In the genomic region with DNA sequence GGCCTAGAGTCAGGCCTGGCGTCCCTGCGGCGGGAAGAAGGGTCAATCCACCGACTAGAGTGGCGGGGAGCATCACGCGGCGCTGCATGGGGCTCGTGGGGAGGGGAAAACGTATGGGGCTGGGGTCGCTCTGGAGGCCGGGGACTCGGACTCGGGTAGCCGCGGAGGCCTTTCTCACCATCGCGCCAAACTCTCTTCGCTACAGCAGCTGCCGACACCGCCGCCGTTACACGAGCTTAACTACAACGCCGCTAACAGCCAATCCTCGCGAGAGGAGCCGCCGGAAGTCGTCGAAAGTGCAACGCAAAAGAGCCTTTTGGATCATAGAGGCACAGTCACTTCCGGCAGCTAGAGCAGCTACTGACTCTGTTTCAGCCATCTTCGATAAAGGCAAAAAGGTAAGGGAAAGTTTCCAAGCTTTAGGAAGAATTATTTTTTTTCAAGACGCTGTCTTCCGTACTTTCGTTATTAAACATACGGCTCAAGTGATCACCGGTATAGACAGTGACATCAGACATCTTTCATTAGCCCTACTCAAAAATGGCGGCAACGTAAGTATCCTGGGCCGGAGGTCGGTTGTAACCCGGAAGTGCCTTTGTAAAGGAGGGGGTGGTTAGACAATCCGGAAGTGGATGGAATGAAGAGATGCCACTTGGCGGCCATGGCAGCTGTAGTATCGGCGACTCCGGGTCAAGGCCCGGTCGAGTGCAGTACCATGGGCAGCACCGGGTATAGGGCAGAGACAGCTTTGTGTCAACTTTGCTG, we compare ENCODE assay signal across 8 cellular contexts. TPM values are rescaled to one million over a fixed set of nuclear protein-coding genes. Genes with fewer than 3 reads are reported as not detected.
DNase-seq lines count a peak whose midpoint lies in the region; ATAC-seq and TF ChIP-seq lines count a peak whose summit lies in the region.

TSS of gene ERH (minus strand) at position 247 of the 765 bp plus-strand sequence. CDS start at position 181, 66 bp downstream.
TSS of gene SLC39A9 (plus strand) at position 640 of the 765 bp plus-strand sequence. CDS start 678 bp downstream, outside the sequence.

- H3K27me3 Mint-ChIP-seq in activated T-helper 17 cell treated with anti-CD3 and anti-CD28 coated beads, Interleukin-2, amount 50 U/mL, for 72 hours: no peaks in the 10 kb centered on the region
- H3K27me3 Mint-ChIP-seq in naive thymus-derived CD4-positive, alpha-beta T cell: no peaks in the 10 kb centered on the region
- no peaks in the 10 kb centered on the region for H3K27me3 Mint-ChIP-seq in stimulated activated naive B cell treated with anti-CD40 and anti-IgM and Interleukin-4, amounts not matched to agents 10 μg/mL and 1 μg/mL and 100 μg/mL, for 72 hours

- H3K4me1 ChIP-seq in fibroblast of lung (ENCODE audit: control insufficient read depth, extremely low read depth, insufficient read depth, low read length): peaks cover 2% of the 10 kb centered on the region
- H3K4me1 ChIP-seq in naive thymus-derived CD4-positive, alpha-beta T cell (ENCODE audit: control insufficient read depth in 2 of 2, insufficient read depth in 2 of 2, low read length in 2 of 2): peaks cover 31 to 52% of the 10 kb centered on the region in 2 donors

- H2AFZ ChIP-seq in fibroblast of lung (ENCODE audit: low read length): peak within 1 kb of the TSS; percentile 91

- intact Hi-C loops in naive thymus-derived CD4-positive, alpha-beta T cell (cut with micrococcal nuclease): loop anchor here (1.0 to 10.0 kb wide), 16 partner anchors 44 to 1724 kb away; partner anchors contain the start of genes EXD2 (in 2 of the 2), ZFYVE26 (in 2 of the 2), COX16 (in 1 of the 2) and DCAF5 (in 1 of the 2)

- no peaks in the 10 kb centered on the region for H3K9me3 Mint-ChIP-seq in activated T-helper 17 cell treated with anti-CD3 and anti-CD28 coated beads, Interleukin-2, amount 50 U/mL, for 72 hours
- H3K9me3 Mint-ChIP-seq in naive thymus-derived CD4-positive, alpha-beta T cell: no peaks in the 10 kb centered on the region
- H3K9me3 Mint-ChIP-seq in stimulated activated naive B cell treated with anti-CD40 and anti-IgM and Interleukin-4, amounts not matched to agents 10 μg/mL and 1 μg/mL and 100 μg/mL, for 72 hours: no peaks in the 10 kb centered on the region

- H3K36me3 ChIP-seq in fibroblast of lung (ENCODE audit: control insufficient read depth, insufficient read depth, low read length): peaks cover 2% of the 10 kb centered on the region
- peaks cover 10 to 32% (median 17%) of the 10 kb centered on the region in 3 experiments for H3K36me3 ChIP-seq in naive thymus-derived CD4-positive, alpha-beta T cell (ENCODE audit: control insufficient read depth in 2 of 3, insufficient read depth in 3 of 3, low read length in 3 of 3)

- peak within 1 kb of the TSS; percentile 89 for H3K4me3 Mint-ChIP-seq in activated T-helper 17 cell treated with anti-CD3 and anti-CD28 coated beads, Interleukin-2, amount 50 U/mL, for 72 hours
- peak within 1 kb of the TSS; percentile 89 to 100 (median 97) for H3K4me3 Mint-ChIP-seq in naive thymus-derived CD4-positive, alpha-beta T cell
- peak within 1 kb of the TSS; percentile 95 to 96 for H3K4me3 Mint-ChIP-seq in stimulated activated naive B cell treated with anti-CD40 and anti-IgM and Interleukin-4, amounts not matched to agents 10 μg/mL and 1 μg/mL and 100 μg/mL, for 72 hours

- H3K4me1 Mint-ChIP-seq in activated T-helper 17 cell treated with anti-CD3 and anti-CD28 coated beads, Interleukin-2, amount 50 U/mL, for 72 hours: peaks cover 26% of the 10 kb centered on the region
- peaks cover 39 to 93% (median 73%) of the 10 kb centered on the region in 7 donors for H3K4me1 Mint-ChIP-seq in naive thymus-derived CD4-positive, alpha-beta T cell
- H3K4me1 Mint-ChIP-seq in stimulated activated naive B cell treated with anti-CD40 and anti-IgM and Interleukin-4, amounts not matched to agents 10 μg/mL and 1 μg/mL and 100 μg/mL, for 72 hours: peaks cover 20 to 36% of the 10 kb centered on the region in 2 donors

- DNase-seq in Daoy (ENCODE audit: low read depth) (peak; percentile 98), GOT3 (lab: John Stamatoyannopoulos, UW) (peak; percentile 66), LNCaP clone FGC (ENCODE audit: low read depth) (peak; percentile 96), RWPE1 (ENCODE audit: low spot score) (peak; percentile 93), fibroblast of lung (ENCODE audit: low read depth in 2 of 2) (peak; percentile 96 to 99)
- peak; percentile 78 to 97 (median 94) for DNase-seq in naive thymus-derived CD4-positive, alpha-beta T cell
- DNase-seq in stimulated activated naive B cell treated with anti-CD40 and anti-IgM and Interleukin-4, amounts not matched to agents 10 μg/mL and 1 μg/mL and 100 μg/mL, for 72 hours: peak; percentile 91

- no peaks in the 10 kb centered on the region for H3K9me3 ChIP-seq in fibroblast of lung (ENCODE audit: control insufficient read depth, insufficient read depth, low read depth, low read length)
- H3K9me3 ChIP-seq in naive thymus-derived CD4-positive, alpha-beta T cell (ENCODE audit: control insufficient read depth in 2 of 3, low read length in 3 of 3): no peaks in the 10 kb centered on the region

- H3K27ac ChIP-seq in RWPE1 (peak within 1 kb of the TSS; percentile 83), fibroblast of lung (ENCODE audit: insufficient read depth, low read length) (peak within 1 kb of the TSS; percentile 99)
- peak within 1 kb of the TSS; percentile 86 for H3K27ac ChIP-seq in naive thymus-derived CD4-positive, alpha-beta T cell (ENCODE audit: low read depth, low read length)

- ATAC-seq in activated T-helper 17 cell treated with anti-CD3 and anti-CD28 coated beads, Interleukin-2, amount 50 U/mL, for 72 hours (replicated peaks): peak; percentile 91
- ATAC-seq in naive thymus-derived CD4-positive, alpha-beta T cell: peak; percentile 93
- ATAC-seq in stimulated activated naive B cell treated with anti-CD40 and anti-IgM and Interleukin-4, amounts not matched to agents 10 μg/mL and 1 μg/mL and 100 μg/mL, for 72 hours (replicated peaks): peak; percentile 91 to 94

- peaks cover 87% of the 10 kb centered on the region for H3K79me2 ChIP-seq in fibroblast of lung (ENCODE audit: control insufficient read depth, insufficient read depth, low read length)

- H3K4me3 ChIP-seq in LNCaP clone FGC (ENCODE audit: low read depth, low read length): peak within 1 kb of the TSS; percentile 72
- peak within 1 kb of the TSS; percentile 68 to 94 (median 78) for H3K4me3 ChIP-seq in fibroblast of lung (replicated peaks in 1 of 4; ENCODE audit: control extremely low read depth in 1 of 4, insufficient read depth in 1 of 4, low read depth in 3 of 4, low read length in 4 of 4)
- H3K4me3 ChIP-seq in naive thymus-derived CD4-positive, alpha-beta T cell (ENCODE audit: low read length): peak within 1 kb of the TSS; percentile 81

- H3K9ac ChIP-seq in fibroblast of lung (ENCODE audit: insufficient read depth, low read length): peak within 1 kb of the TSS; percentile 99

- CTCF ChIA-PET in RWPE1 (lab: Yijun Ruan, JAX): interaction anchor here (1.2 kb wide), 1 partner anchor 62 kb away, joined by 4 read pairs; no protein-coding TSS in a partner anchor
- CTCF ChIA-PET in naive thymus-derived CD4-positive, alpha-beta T cell (lab: Charles Lee): interaction anchor here (0.6 to 1.8 kb wide), 3 partner anchors 248 to 1146 kb away, joined by 3 read pairs; no protein-coding TSS in a partner anchor

- TF ChIP-seq CTCF in LNCaP clone FGC (IDR thresholded peaks at IDR 0.05; ENCODE audit: control insufficient read depth, extremely low read depth, insufficient read depth) (no peak), RWPE1 (conservative IDR thresholded peaks at IDR 0.05; ENCODE audit: low read depth) (no peak), fibroblast of lung (conservative IDR thresholded peaks at IDR 0.05 in 1 of 2, IDR thresholded peaks at IDR 0.05 in 1 of 2; ENCODE audit: low read depth in 1 of 2, low read length in 2 of 2) (no peak)

- H3K27ac Mint-ChIP-seq in activated T-helper 17 cell treated with anti-CD3 and anti-CD28 coated beads, Interleukin-2, amount 50 U/mL, for 72 hours: peak within 1 kb of the TSS; percentile 97
- peak within 1 kb of the TSS; percentile 98 to 100 (median 100) for H3K27ac Mint-ChIP-seq in naive thymus-derived CD4-positive, alpha-beta T cell
- H3K27ac Mint-ChIP-seq in stimulated activated naive B cell treated with anti-CD40 and anti-IgM and Interleukin-4, amounts not matched to agents 10 μg/mL and 1 μg/mL and 100 μg/mL, for 72 hours: peak within 1 kb of the TSS; percentile 100

- H4K20me1 ChIP-seq in fibroblast of lung (ENCODE audit: control insufficient read depth, extremely low read depth, insufficient read depth, low read length): peaks cover 2% of the 10 kb centered on the region

- no peaks in the 10 kb centered on the region for H3K27me3 ChIP-seq in fibroblast of lung (ENCODE audit: control insufficient read depth, insufficient read depth, low read length)
- H3K27me3 ChIP-seq in naive thymus-derived CD4-positive, alpha-beta T cell (ENCODE audit: control insufficient read depth in 2 of 2, insufficient read depth in 2 of 2, low read length in 2 of 2): no peaks in the 10 kb centered on the region

- H3K4me2 ChIP-seq in fibroblast of lung (ENCODE audit: extremely low read depth, insufficient read depth, low read length): peak within 1 kb of the TSS; percentile 61

- H3K36me3 Mint-ChIP-seq in activated T-helper 17 cell treated with anti-CD3 and anti-CD28 coated beads, Interleukin-2, amount 50 U/mL, for 72 hours (ENCODE audit: low read depth): peaks cover 73% of the 10 kb centered on the region
- H3K36me3 Mint-ChIP-seq in naive thymus-derived CD4-positive, alpha-beta T cell: peaks cover 0 to 30% (median 20%) of the 10 kb centered on the region in 5 donors
- H3K36me3 Mint-ChIP-seq in stimulated activated naive B cell treated with anti-CD40 and anti-IgM and Interleukin-4, amounts not matched to agents 10 μg/mL and 1 μg/mL and 100 μg/mL, for 72 hours: peaks cover 25 to 41% of the 10 kb centered on the region in 2 donors

- POLR2A ChIA-PET in RWPE1 (lab: Yijun Ruan, JAX; ENCODE audit: low non-redundant PET): interaction anchor here (0.5 kb wide), 1 partner anchor 716 kb away, joined by 6 read pairs; no protein-coding TSS in a partner anchor
- POLR2A ChIA-PET in naive thymus-derived CD4-positive, alpha-beta T cell (lab: Charles Lee): interaction anchor here (0.5 to 2.4 kb wide), 14 partner anchors 10 to 1720 kb away, joined by 3 to 10 read pairs (median 4); partner anchors contain the start of genes COX16, EXD2 and SRSF5

RNA-seq across cellular contexts. Expression of gene ERH, which starts in this region (rescaled TPM):
- total RNA-seq in Daoy (2014; rRNA removed; shearing (Covaris generic)): 262 and 280 TPM in 2 replicates
- 100 to 1,000 TPM; 198 to 374 TPM for total RNA-seq in activated T-helper 17 cell treated with anti-CD3 and anti-CD28 coated beads, Interleukin-2, amount 50 U/mL, for 72 hours
- 168 and 190 TPM in 2 replicates for total RNA-seq in fibroblast of lung
- polyA plus RNA-seq in fibroblast of lung: 182 and 264 TPM in 2 replicates
- 230 and 280 TPM in 2 replicates for polyA plus RNA-seq in fibroblast of lung (2012)
- polyA minus RNA-seq in fibroblast of lung (ENCODE audit: low replicate concordance): 7.5 and 15.1 TPM in 2 replicates
- 100 to 1,000 TPM in 2 of 5 experiments, 10 to 100 TPM in 3; 85.1 to 330 (median 96.3) TPM for total RNA-seq in naive thymus-derived CD4-positive, alpha-beta T cell
- polyA plus RNA-seq in naive thymus-derived CD4-positive, alpha-beta T cell: 10 to 100 TPM; 26.4 to 67.9 TPM

RNA-seq across cellular contexts. Expression of gene SLC39A9, which starts in this region (rescaled TPM):
- 95.8 and 110 TPM in 2 replicates for total RNA-seq in Daoy (2014; rRNA removed; shearing (Covaris generic))
- total RNA-seq in activated T-helper 17 cell treated with anti-CD3 and anti-CD28 coated beads, Interleukin-2, amount 50 U/mL, for 72 hours: 10 to 100 TPM; 43.9 to 61.1 TPM
- 81.9 and 84.0 TPM in 2 replicates for total RNA-seq in fibroblast of lung
- 79.2 and 104 TPM in 2 replicates for polyA plus RNA-seq in fibroblast of lung
- 35.2 and 40.0 TPM in 2 replicates for polyA plus RNA-seq in fibroblast of lung (2012)
- polyA minus RNA-seq in fibroblast of lung (ENCODE audit: low replicate concordance): 95.1 and 111 TPM in 2 replicates
- total RNA-seq in naive thymus-derived CD4-positive, alpha-beta T cell: 10 to 100 TPM; 27.2 to 50.3 (median 35.3) TPM
- polyA plus RNA-seq in naive thymus-derived CD4-positive, alpha-beta T cell: 10 to 100 TPM; 12.3 to 22.7 TPM

Comparison
In these comparisons a context has a peak if more than half of its experiments do, and no peak if none do; other contexts are left out.
1. Peak in every context shown above with its lines: DNase-seq, ATAC-seq, H3K4me3 ChIP-seq and H3K27ac ChIP-seq.